21 cellular contexts compared by ENCODE assay signal in the genomic region with DNA sequence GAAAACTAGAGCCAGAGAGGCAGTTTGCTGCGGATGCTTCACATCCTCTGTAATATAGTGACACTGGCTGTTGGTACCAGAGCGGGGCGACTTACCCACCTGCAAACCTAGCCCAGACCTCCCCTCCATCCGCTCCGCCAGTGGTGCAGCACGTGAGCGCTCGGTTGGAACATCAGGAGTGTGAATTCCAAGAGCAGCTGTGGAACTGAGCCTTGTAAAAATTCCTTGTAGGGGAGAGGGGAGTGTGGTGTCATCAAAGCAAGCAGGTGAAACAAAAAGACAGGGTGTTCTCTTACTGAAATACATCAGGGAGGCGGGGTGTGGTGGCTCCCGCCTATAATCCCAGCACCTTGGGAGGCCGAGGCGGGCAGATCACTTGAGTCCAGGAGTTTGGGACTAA. TPM values are rescaled to one million over a fixed set of nuclear protein-coding genes. Genes with fewer than 3 reads are reported as not detected.
DNase-seq lines count a peak whose midpoint lies in the region; ATAC-seq and TF ChIP-seq lines count a peak whose summit lies in the region.
"Had no signal": no experiment of that assay in that cellular context is flagged by ENCODE, and none has a peak within 500 bp of the region (broad histone marks: within the 10 kb centered on the region; RNA-seq: fewer than 3 reads in every experiment).

No MANE protein-coding gene starts in this region.

- H4K5ac ChIP-seq in H9 (ENCODE audit: insufficient read length, low read depth, low read length) = no peak overlapping the region

- no peak for ATAC-seq in aorta (ENCODE audit: low FRiP score)
- no peak for ATAC-seq in natural killer cell treated with Interleukin-12 subunit alpha and Interleukin-12 subunit beta and Interleukin-15 and Interleukin-18, amount 100 ng/mL, for 72 hours
- ATAC-seq: HepG2, Panc1 had no signal

- intact Hi-C loops in ascending aorta (cut with DNase I) = no loop called here
- intact Hi-C loops in aorta (cut with DNase I) = no loop called here

- no peak overlapping the region for H2AK5ac ChIP-seq in H9 (ENCODE audit: insufficient read length, low read length)

- no peak overlapping the region for H3K14ac ChIP-seq in H9 (ENCODE audit: insufficient read depth, low read length)

- TF ChIP-seq CTCF in H9 (conservative IDR thresholded peaks at IDR 0.05) (no peak), ascending aorta (IDR thresholded peaks at IDR 0.05) (no peak), nephron (IDR thresholded peaks at IDR 0.05; ENCODE audit: unreplicated experiment in 3 of 3) (no peak), GM20000 (IDR thresholded peaks at IDR 0.05; ENCODE audit: extremely low read depth, missing control alignments) (no peak)

- H3K27me3 ChIP-seq in H9 (ENCODE audit: insufficient read depth, low read length) = no peaks in the 10 kb centered on the region
- H3K27me3 ChIP-seq in ascending aorta = no peaks in the 10 kb centered on the region
- H3K27me3 ChIP-seq in aorta (ENCODE audit: control insufficient read depth in 1 of 2, insufficient read depth in 2 of 2, low read length in 1 of 2) = no peaks in the 10 kb centered on the region
- H3K27me3 ChIP-seq: BE2C had no signal

- H3K27ac Mint-ChIP-seq in H9 = no peak overlapping the region
- H3K27ac Mint-ChIP-seq in nephron = peak overlapping the region; percentile 73 to 78 (median 76)
- no peak overlapping the region for H3K27ac Mint-ChIP-seq in natural killer cell treated with Interleukin-12 subunit alpha and Interleukin-12 subunit beta and Interleukin-15 and Interleukin-18, amount 100 ng/mL, for 72 hours
- H3K27ac Mint-ChIP-seq: CD8-positive, alpha-beta memory T cell; HFFc6 had no signal

- no peak overlapping the region for H4K91ac ChIP-seq in H9 (ENCODE audit: insufficient read length, low read depth, low read length)

- H4K20me1 ChIP-seq in H9 (ENCODE audit: control insufficient read depth, insufficient read depth, insufficient read length) = no peaks in the 10 kb centered on the region

- no peak overlapping the region for H3K4ac ChIP-seq in H9 (ENCODE audit: low read depth, low read length)

- H3K4me3 Mint-ChIP-seq in H9 (no peak overlapping the region), nephron (no peak overlapping the region)
- H3K4me3 Mint-ChIP-seq in natural killer cell treated with Interleukin-12 subunit alpha and Interleukin-12 subunit beta and Interleukin-15 and Interleukin-18, amount 100 ng/mL, for 72 hours = no peak overlapping the region
- H3K4me3 Mint-ChIP-seq: CD8-positive, alpha-beta memory T cell; HFFc6 had no signal

- WGBS in H9 (ENCODE audit: extremely low coverage, insufficient read length, low lambda C conversion rate) = no CpG with 5 or more reads among the region's 12 CpGs
- 86% methylated on average over 12 of the region's 12 CpGs for WGBS in aorta, 2 donors

- H2BK12ac ChIP-seq in H9 (ENCODE audit: insufficient read length, low read depth, low read length) = no peak overlapping the region

- H2AFZ ChIP-seq in H9 (ENCODE audit: low read length) = no peak overlapping the region

- H3K27me3 Mint-ChIP-seq in H9 (ENCODE audit: low read depth) = peaks cover 6% of the 10 kb centered on the region
- H3K27me3 Mint-ChIP-seq in nephron (ENCODE audit: low read depth) = peaks cover 5% of the 10 kb centered on the region
- peaks cover 10 to 49% of the 10 kb centered on the region in 2 donors for H3K27me3 Mint-ChIP-seq in natural killer cell treated with Interleukin-12 subunit alpha and Interleukin-12 subunit beta and Interleukin-15 and Interleukin-18, amount 100 ng/mL, for 72 hours

- no peak overlapping the region for H3K18ac ChIP-seq in H9 (ENCODE audit: insufficient read length, low read depth, low read length)

- H3K9me3 ChIP-seq in H9 (ENCODE audit: control insufficient read depth, low read depth, low read length) (no peaks in the 10 kb centered on the region), ascending aorta (no peaks in the 10 kb centered on the region), aorta (ENCODE audit: control insufficient read depth, low read length) (no peaks in the 10 kb centered on the region)
- H3K9me3 ChIP-seq: BE2C had no signal

- H3K79me2 ChIP-seq in H9 (ENCODE audit: insufficient read depth, low read length) = no peaks in the 10 kb centered on the region

- DNase-seq in H9 = peak; percentile 35
- DNase-seq in ascending aorta (ENCODE audit: low spot score in 2 of 2) = peak in 1 of 2 donors; percentile 58
- DNase-seq in aorta = peak in 1 of 2 donors; percentile 73
- no peak for DNase-seq in GM20000 (ENCODE audit: low spot score)
- DNase-seq in NK-92 treated with Interleukin-12 subunit alpha and Interleukin-12 subunit beta, amount 100 ng/mL, for 24 hours (lab: John Stamatoyannopoulos, UW) = no peak
- DNase-seq in natural killer cell treated with Interleukin-12 subunit alpha and Interleukin-12 subunit beta and Interleukin-15 and Interleukin-18, amount 100 ng/mL, for 72 hours (ENCODE audit: low spot score) = no peak
- DNase-seq: BE2C; CD8-positive, alpha-beta memory T cell; GOT3; HFFc6; MM.1S; NCI-H1105 treated with DMSO at 0.1 percent for 48 hours; NCI-H187; NCI-H2171; NCI-H446 treated with DMSO at 0.1 percent for 48 hours; NCI-H748 treated with DMSO at 0.1 percent for 48 hours; Right ventricle myocardium superior had no signal

- H4K8ac ChIP-seq in H9 (replicated peaks; ENCODE audit: insufficient read length, low read depth, low read length) = no peak overlapping the region

- H3K36me3 Mint-ChIP-seq in H9 (ENCODE audit: insufficient read depth in 1 of 3, low read depth in 3 of 3) = no peaks in the 10 kb centered on the region
- no peaks in the 10 kb centered on the region for H3K36me3 Mint-ChIP-seq in nephron (ENCODE audit: low read depth)
- H3K36me3 Mint-ChIP-seq in natural killer cell treated with Interleukin-12 subunit alpha and Interleukin-12 subunit beta and Interleukin-15 and Interleukin-18, amount 100 ng/mL, for 72 hours = no peaks in the 10 kb centered on the region

- H3K36me3 ChIP-seq in ascending aorta (no peaks in the 10 kb centered on the region), aorta (ENCODE audit: control insufficient read depth in 1 of 2, insufficient read depth in 2 of 2, low read length in 1 of 2) (no peaks in the 10 kb centered on the region)
- H3K36me3 ChIP-seq: BE2C had no signal

- H3K23ac ChIP-seq in H9 (ENCODE audit: insufficient read length, low read depth, low read length) = no peak overlapping the region

- H2BK15ac ChIP-seq in H9 (ENCODE audit: low read depth, low read length) = no peak overlapping the region

- H2BK5ac ChIP-seq in H9 (ENCODE audit: insufficient read length, low read length) = no peak overlapping the region

- H3K4me2 ChIP-seq in H9 (ENCODE audit: insufficient read depth, insufficient read length, low read length) = no peak overlapping the region

- H3K9ac ChIP-seq in H9 (ENCODE audit: extremely low read depth, insufficient read length, low read length) = no peak overlapping the region

- H2BK20ac ChIP-seq in H9 (ENCODE audit: low read depth, low read length, poor library complexity, severe bottlenecking) = no peak overlapping the region

- H2BK120ac ChIP-seq in H9 (ENCODE audit: low read depth, low read length, poor library complexity, severe bottlenecking) = no peak overlapping the region

- H3K23me2 ChIP-seq in H9 (ENCODE audit: insufficient read length, low read depth, low read length, poor library complexity, severe bottlenecking) = peaks cover 3% of the 10 kb centered on the region

- no peak overlapping the region for H3T11ph ChIP-seq in H9 (ENCODE audit: low read length)

- no peak overlapping the region for H3K56ac ChIP-seq in H9 (ENCODE audit: insufficient read length, low read depth, low read length)

- H3K4me1 ChIP-seq in H9 (ENCODE audit: insufficient read depth, low read length) (peaks cover 12% of the 10 kb centered on the region; the same call in 1 of the 2 replicates), ascending aorta (peaks cover 16 to 39% of the 10 kb centered on the region in 2 donors), aorta (ENCODE audit: control insufficient read depth in 1 of 2, insufficient read depth in 2 of 2, low read length in 2 of 2) (peaks cover 0 to 8% of the 10 kb centered on the region in 2 donors)
- H3K4me1 ChIP-seq: BE2C had no signal

- no peak overlapping the region for H3K4me3 ChIP-seq in ascending aorta
- no peak overlapping the region for H3K4me3 ChIP-seq in aorta (ENCODE audit: low read length in 2 of 2)

- H3K27ac ChIP-seq in H9 (ENCODE audit: insufficient read length, low read depth, low read length) (no peak overlapping the region), ascending aorta (peak overlapping the region; percentile 95), aorta (ENCODE audit: low read depth in 1 of 2, low read length in 2 of 2) (peak overlapping the region; percentile 68 to 78)

- H3K9me3 Mint-ChIP-seq in H9 (no peaks in the 10 kb centered on the region; a peak in 1 of 5 replicates), nephron (no peaks in the 10 kb centered on the region)
- no peaks in the 10 kb centered on the region for H3K9me3 Mint-ChIP-seq in natural killer cell treated with Interleukin-12 subunit alpha and Interleukin-12 subunit beta and Interleukin-15 and Interleukin-18, amount 100 ng/mL, for 72 hours
- H3K9me3 Mint-ChIP-seq: CD8-positive, alpha-beta memory T cell; HFFc6 had no signal

- no peaks in the 10 kb centered on the region for H3K79me1 ChIP-seq in H9 (ENCODE audit: insufficient read depth, low read depth, low read length, poor library complexity, severe bottlenecking)

- H3K4me1 Mint-ChIP-seq in H9 = peaks cover 19 to 28% of the 10 kb centered on the region in 2 experiments
- peaks cover 59% of the 10 kb centered on the region for H3K4me1 Mint-ChIP-seq in nephron
- peaks cover 0 to 2% of the 10 kb centered on the region in 2 donors for H3K4me1 Mint-ChIP-seq in natural killer cell treated with Interleukin-12 subunit alpha and Interleukin-12 subunit beta and Interleukin-15 and Interleukin-18, amount 100 ng/mL, for 72 hours (ENCODE audit: low read depth in 2 of 2)

RNA-seq across cellular contexts. Expression of a gene that starts 51.3 kb away (rescaled TPM):
- total RNA-seq in H9 (2021) (not detected in 2 replicates), ascending aorta (not detected), aorta (under 1 TPM in 1 of 2 donors, not detected in 1; 0.58 TPM)
- polyA plus RNA-seq in aorta = 1 to 10 TPM; 1.6 to 1.9 TPM
- not detected for total RNA-seq in natural killer cell treated with Interleukin-12 subunit alpha and Interleukin-12 subunit beta and Interleukin-15 and Interleukin-18, amount 100 ng/mL, for 72 hours
- total RNA-seq: HepG2, HFFc6, Right ventricle myocardium superior had no signal
- polyA plus RNA-seq: AG04450; CD8-positive, alpha-beta memory T cell; HepG2 had no signal

Comparison
In these comparisons a context has a peak if more than half of its experiments do, and no peak if none do; other contexts are left out.
1. H3K27ac Mint-ChIP-seq: peak in nephron (3 of 3); none in H9 (0 of 3) and natural killer cell treated with Interleukin-12 subunit alpha and Interleukin-12 subunit beta and Interleukin-15 and Interleukin-18, amount 100 ng/mL, for 72 hours (0 of 2).